In genomic region chr12:117727301-117727700, GRCh38 we compare ENCODE assay signal across 24 cellular contexts.
DNase-seq lines count a peak whose midpoint lies in the region; ATAC-seq and TF ChIP-seq lines count a peak whose summit lies in the region.
"Had no signal": no experiment of that assay in that cellular context is flagged by ENCODE, and none has a peak within 500 bp of the region (broad histone marks: within the 10 kb centered on the region; RNA-seq: fewer than 3 reads in every experiment).

No MANE protein-coding gene starts in this region.

- no peaks in the 10 kb centered on the region for H4K20me1 ChIP-seq in IMR-90 (ENCODE audit: insufficient read depth, low read length)
- H4K20me1 ChIP-seq: BLaER1 had no signal

- BruUV-seq in IMR-90 (replicated peaks; lab: Mats Ljungman, UMichigan) = no TSS peak

- H3K36me3 Mint-ChIP-seq in endodermal cell (ENCODE audit: low read depth) = no peaks in the 10 kb centered on the region
- no peaks in the 10 kb centered on the region for H3K36me3 Mint-ChIP-seq in neural crest cell (ENCODE audit: low read depth)
- H3K36me3 Mint-ChIP-seq: CD14-positive monocyte; CD4-positive, alpha-beta memory T cell; CD4-positive, CD25-positive, alpha-beta regulatory T cell; CD8-positive, alpha-beta memory T cell had no signal

- no peak overlapping the region for H4K91ac ChIP-seq in IMR-90 (ENCODE audit: insufficient read depth, low read depth, low read length)

- TF ChIP-seq CTCF in IMR-90 (conservative IDR thresholded peaks at IDR 0.05; ENCODE audit: low read depth, low read length) (no peak), endodermal cell (conservative IDR thresholded peaks at IDR 0.05) (no peak), neural crest cell (conservative IDR thresholded peaks at IDR 0.05) (no peak)

- no peak overlapping the region for H2BK120ac ChIP-seq in IMR-90 (ENCODE audit: low read depth, low read length)

- H3K4me2 ChIP-seq in IMR-90 (ENCODE audit: low read depth, low read length) = no peak overlapping the region
- H3K4me2 ChIP-seq: BLaER1 had no signal

- ATAC-seq in IMR-90 (ENCODE audit: low read depth) = no peak
- ATAC-seq in GM21515 (IDR thresholded peaks at IDR 0.05; ENCODE audit: unreplicated experiment) = no peak
- ATAC-seq: GM12878 had no signal

- H2BK20ac ChIP-seq in IMR-90 (ENCODE audit: low read depth, low read length) = no peak overlapping the region

- H3K4me3 ChIP-seq in IMR-90 (ENCODE audit: insufficient read depth, low read depth, low read length) (no peak overlapping the region), endodermal cell (ENCODE audit: low read length) (no peak overlapping the region)
- H3K4me3 ChIP-seq: BLaER1, GM12878 had no signal

- H3K4me3 Mint-ChIP-seq in endodermal cell = no peak overlapping the region
- H3K4me3 Mint-ChIP-seq in neural crest cell = no peak overlapping the region
- H3K4me3 Mint-ChIP-seq: CD14-positive monocyte; CD4-positive, alpha-beta memory T cell; CD4-positive, CD25-positive, alpha-beta regulatory T cell; CD8-positive, alpha-beta memory T cell had no signal

- H2AK9ac ChIP-seq in IMR-90 (replicated peaks; ENCODE audit: low read depth, low read length, poor library complexity) = peak overlapping the region; percentile 8

- TF ChIP-seq POLR2A in IMR-90 (IDR thresholded peaks at IDR 0.05; ENCODE audit: low read depth, low read length) = no peak

- H3K4me1 ChIP-seq in IMR-90 (ENCODE audit: control insufficient read depth, insufficient read depth, low read length) (no peaks in the 10 kb centered on the region), endodermal cell (ENCODE audit: control insufficient read depth, insufficient read depth, low read length) (no peaks in the 10 kb centered on the region)
- H3K4me1 ChIP-seq: BE2C, BLaER1 had no signal

- H4K8ac ChIP-seq in IMR-90 (ENCODE audit: low read depth in 2 of 2, low read length in 2 of 2) = no peak overlapping the region

- no peak overlapping the region for H2AK5ac ChIP-seq in IMR-90 (ENCODE audit: low read depth, low read length)

- intact Hi-C loops in IMR-90 (cut with micrococcal nuclease) = no loop called here

- POLR2A ChIA-PET in IMR-90 (lab: Charles Lee; ENCODE audit: unreplicated experiment) = no interaction called here

- H3K9ac ChIP-seq in IMR-90 (ENCODE audit: low read depth, low read length) (no peak overlapping the region), endodermal cell (ENCODE audit: extremely low read depth, low read length, poor library complexity, severe bottlenecking) (no peak overlapping the region)
- H3K9ac ChIP-seq: BLaER1 had no signal

- H3K27ac ChIP-seq in IMR-90 (ENCODE audit: insufficient read depth, low read length) (no peak overlapping the region), endodermal cell (ENCODE audit: low read depth, low read length) (no peak overlapping the region)
- H3K27ac ChIP-seq: BLaER1 had no signal

- H2BK5ac ChIP-seq in IMR-90 (ENCODE audit: low read depth, low read length, poor library complexity, severe bottlenecking) = no peak overlapping the region

- dilution Hi-C loops in IMR-90 (cut with HindIII; ENCODE audit: low sequenced_read_pairs, unreplicated experiment) = no loop called here

- no peak overlapping the region for H2BK15ac ChIP-seq in IMR-90 (ENCODE audit: low read depth, low read length)

- no peak overlapping the region for H4K5ac ChIP-seq in IMR-90 (ENCODE audit: low read depth, low read length)

- H3K56ac ChIP-seq in IMR-90 (ENCODE audit: extremely low read depth, insufficient read depth, low read length) = no peak overlapping the region

- H3K9me3 ChIP-seq in IMR-90 (ENCODE audit: control insufficient read depth, insufficient read depth, low read length) (peaks cover 20% of the 10 kb centered on the region), endodermal cell (ENCODE audit: control insufficient read depth, low read length) (no peaks in the 10 kb centered on the region)
- H3K9me3 ChIP-seq: BE2C had no signal

- peaks cover 17% of the 10 kb centered on the region for H3K9me3 Mint-ChIP-seq in endodermal cell
- peaks cover 3% of the 10 kb centered on the region for H3K9me3 Mint-ChIP-seq in neural crest cell

- H3K27me3 Mint-ChIP-seq in endodermal cell (ENCODE audit: insufficient read depth) = peaks cover 6% of the 10 kb centered on the region
- H3K27me3 Mint-ChIP-seq in neural crest cell (ENCODE audit: low read depth) = peaks cover 48% of the 10 kb centered on the region
- H3K27me3 Mint-ChIP-seq: CD4-positive, alpha-beta memory T cell; CD4-positive, CD25-positive, alpha-beta regulatory T cell; CD8-positive, alpha-beta memory T cell had no signal

- H3K27ac Mint-ChIP-seq in endodermal cell (no peak overlapping the region), neural crest cell (ENCODE audit: unreplicated experiment) (peak overlapping the region; percentile 50)
- H3K27ac Mint-ChIP-seq: CD14-positive monocyte; CD4-positive, alpha-beta memory T cell; CD4-positive, CD25-positive, alpha-beta regulatory T cell; CD8-positive, alpha-beta memory T cell had no signal

- H3K79me1 ChIP-seq in IMR-90 (ENCODE audit: low read depth in 1 of 2, low read length in 2 of 2) = no peaks in the 10 kb centered on the region

- H3K4me1 Mint-ChIP-seq in endodermal cell (no peaks in the 10 kb centered on the region), neural crest cell (no peaks in the 10 kb centered on the region)
- H3K4me1 Mint-ChIP-seq: CD4-positive, alpha-beta memory T cell; CD4-positive, CD25-positive, alpha-beta regulatory T cell; CD8-positive, alpha-beta memory T cell had no signal

- no CpG with 5 or more reads among the region's 1 CpG for WGBS in IMR-90 (ENCODE audit: extremely low coverage in 2 of 2, insufficient read length in 1 of 2), 2 experiments
- WGBS in endodermal cell (ENCODE audit: insufficient coverage in 1 of 2, insufficient read length in 1 of 2), 2 experiments = 88 to 90% methylated on average over 1 of the region's 1 CpG

- DNase-seq in IMR-90 (no peak), endodermal cell (peak; percentile 28), neural crest cell (ENCODE audit: low read depth, low spot score) (no peak), cortex of kidney (lab: John Stamatoyannopoulos, UW) (no peak)
- no peak for DNase-seq in stimulated activated CD4-positive, alpha-beta T cell treated with anti-CD3 and anti-CD28 coated beads, Interleukin-15, amount 100 ng/mL, for 24 hours
- DNase-seq: 8988T; ACHN; BE2C; C1 segment of cervical spinal cord; CD4-positive, alpha-beta memory T cell; CD4-positive, CD25-positive, alpha-beta regulatory T cell; CD8-positive, alpha-beta memory T cell; COR-L47; DMS 273 treated with DMSO at 0.1 percent for 48 hours; DMS153; DMS53; DMS79; DND-41; EL; GDM1 had no signal

- no peaks in the 10 kb centered on the region for H3K9me1 ChIP-seq in IMR-90 (ENCODE audit: insufficient read depth, low read length)

- in situ Hi-C loops in IMR-90 (cut with MboI; ENCODE audit: low sequenced_read_pairs) = no loop called here

- H3K36me3 ChIP-seq in IMR-90 (ENCODE audit: control insufficient read depth, insufficient read depth, low read length) (no peaks in the 10 kb centered on the region), endodermal cell (ENCODE audit: control insufficient read depth, insufficient read depth, low read length) (no peaks in the 10 kb centered on the region)
- H3K36me3 ChIP-seq: BE2C, BLaER1 had no signal

- H3K27me3 ChIP-seq in IMR-90 (ENCODE audit: control insufficient read depth, insufficient read depth, low read length) = no peaks in the 10 kb centered on the region
- no peaks in the 10 kb centered on the region for H3K27me3 ChIP-seq in endodermal cell (ENCODE audit: control insufficient read depth, insufficient read depth, low read length, poor library complexity, severe bottlenecking)
- H3K27me3 ChIP-seq: BE2C, BLaER1 had no signal

- H2AFZ ChIP-seq in IMR-90 (replicated peaks; ENCODE audit: low read length, poor library complexity) = no peak overlapping the region

- no peak overlapping the region for H3K14ac ChIP-seq in IMR-90 (replicated peaks; ENCODE audit: low read depth, low read length)

- CTCF ChIA-PET in IMR-90 (lab: Yijun Ruan, JAX) = no interaction called here

- no peak overlapping the region for H3K4ac ChIP-seq in IMR-90 (ENCODE audit: low read depth, low read length)

- no peak overlapping the region for H3K23ac ChIP-seq in IMR-90 (ENCODE audit: low read depth, low read length)

- TF ChIP-seq RAD21 in IMR-90 (IDR thresholded peaks at IDR 0.05; ENCODE audit: low read length) = no peak

- H3K18ac ChIP-seq in IMR-90 (ENCODE audit: low read depth, low read length) = no peak overlapping the region

TF ChIP-seq in IMR-90, 13 proteins besides CTCF, POLR2A, EP300 and RAD21:
- TF ChIP-seq SMC3 (IDR thresholded peaks at IDR 0.05; ENCODE audit: low read depth, low read length) = no peak
- TF ChIP-seq MXI1 (IDR thresholded peaks at IDR 0.05; ENCODE audit: borderline replicate concordance, low read depth, low read length) = no peak
- no peak for TF ChIP-seq FOS (IDR thresholded peaks at IDR 0.05; ENCODE audit: low read depth, low read length)
- TF ChIP-seq BHLHE40 (IDR thresholded peaks at IDR 0.05; ENCODE audit: low read depth, low read length) = no peak
- TF ChIP-seq MAZ (IDR thresholded peaks at IDR 0.05; ENCODE audit: borderline replicate concordance, low read depth, low read length) = no peak
- no peak for TF ChIP-seq RFX5 (IDR thresholded peaks at IDR 0.05; ENCODE audit: low read depth, low read length)
- no peak for TF ChIP-seq CEBPB (IDR thresholded peaks at IDR 0.05; ENCODE audit: low read depth, low read length)
- no peak for TF ChIP-seq MAFK (IDR thresholded peaks at IDR 0.05; ENCODE audit: low read depth, low read length)
- TF ChIP-seq NFE2L2 (IDR thresholded peaks at IDR 0.05; ENCODE audit: low read depth, low read length) = no peak
- TF ChIP-seq ELK1 (IDR thresholded peaks at IDR 0.05; ENCODE audit: borderline replicate concordance, low read depth, low read length) = no peak
- TF ChIP-seq RCOR1 (IDR thresholded peaks at IDR 0.05; ENCODE audit: insufficient replicate concordance, low read length) = no peak
- no peak for TF ChIP-seq USF2 (IDR thresholded peaks at IDR 0.05; ENCODE audit: low read depth, low read length)
